In genomic region chr17:62653002-62653830, GRCh38 we compare ENCODE assay signal across 8 cellular contexts. TPM values are rescaled to one million over a fixed set of nuclear protein-coding genes. Genes with fewer than 3 reads are reported as not detected.
DNase-seq lines count a peak whose midpoint lies in the region; ATAC-seq and TF ChIP-seq lines count a peak whose summit lies in the region.

No MANE protein-coding gene starts in this region.

- H3K27ac Mint-ChIP-seq in H9 = peak overlapping the region; percentile 40 to 94 (median 61); a peak in 5 of 7 replicates
- peak overlapping the region; percentile 30 for H3K27ac Mint-ChIP-seq in activated naive CD4-positive, alpha-beta T cell treated with anti-CD3 and anti-CD28 coated beads, Interleukin-2, amount 50 U/mL, for 24 hours

- H3K79me2 ChIP-seq in H9 (ENCODE audit: insufficient read depth, low read length) (no peaks in the 10 kb centered on the region), MM.1S (ENCODE audit: low read length) (no peaks in the 10 kb centered on the region)

- no peaks in the 10 kb centered on the region for H3K9me3 ChIP-seq in H9 (ENCODE audit: control insufficient read depth, low read depth, low read length)
- no peaks in the 10 kb centered on the region for H3K9me3 ChIP-seq in MM.1S (replicated peaks; ENCODE audit: insufficient read depth, low read length)
- H3K9me3 ChIP-seq in right atrium auricular region = no peaks in the 10 kb centered on the region

- peak overlapping the region; percentile 25 for H3K9ac ChIP-seq in H9 (ENCODE audit: extremely low read depth, insufficient read length, low read length)
- peak overlapping the region; percentile 27; the same call in 1 of the 2 replicates for H3K9ac ChIP-seq in MM.1S (ENCODE audit: low read length)

- H2BK120ac ChIP-seq in H9 (ENCODE audit: low read depth, low read length, poor library complexity, severe bottlenecking) = peak overlapping the region; percentile 74

- DNase-seq in EH (ENCODE audit: low read depth) = peak; percentile 75
- DNase-seq in H9 = peak; percentile 95
- DNase-seq in MM.1S = peak; percentile 34
- peak; percentile 78 for DNase-seq in right atrium auricular region (ENCODE audit: low spot score)
- DNase-seq in retina = peak; percentile 81
- no peak for DNase-seq in LoVo (ENCODE audit: low spot score)

- H2AK5ac ChIP-seq in H9 (ENCODE audit: insufficient read length, low read length) = no peak overlapping the region

- H3K4me2 ChIP-seq in H9 (ENCODE audit: insufficient read depth, insufficient read length, low read length) (peak overlapping the region; percentile 50), MM.1S (ENCODE audit: low read depth, low read length) (peak overlapping the region; percentile 93)

- H3K4ac ChIP-seq in H9 (ENCODE audit: low read depth, low read length) = no peak overlapping the region

- H4K8ac ChIP-seq in H9 (replicated peaks; ENCODE audit: insufficient read length, low read depth, low read length) = no peak overlapping the region

- H3K79me1 ChIP-seq in H9 (ENCODE audit: insufficient read depth, low read depth, low read length, poor library complexity, severe bottlenecking) = no peaks in the 10 kb centered on the region

- H3K9me2 ChIP-seq in MM.1S (replicated peaks; ENCODE audit: insufficient read depth, low read length) = no peaks in the 10 kb centered on the region

- H3K4me1 Mint-ChIP-seq in H9 = peaks cover 22 to 37% of the 10 kb centered on the region in 2 experiments
- peaks cover 28% of the 10 kb centered on the region for H3K4me1 Mint-ChIP-seq in activated naive CD4-positive, alpha-beta T cell treated with anti-CD3 and anti-CD28 coated beads, Interleukin-2, amount 50 U/mL, for 24 hours

- no peak overlapping the region for H4K91ac ChIP-seq in H9 (ENCODE audit: insufficient read length, low read depth, low read length)

- H3K4me3 ChIP-seq in MM.1S (ENCODE audit: low read length) (peak overlapping the region; percentile 65), right atrium auricular region (peak overlapping the region; percentile 33 to 55)

- no peak overlapping the region for H3T11ph ChIP-seq in H9 (ENCODE audit: low read length)

- H3K27ac ChIP-seq in H9 (ENCODE audit: insufficient read length, low read depth, low read length) = no peak overlapping the region
- H3K27ac ChIP-seq in MM.1S (ENCODE audit: low read length) = no peak overlapping the region
- peak overlapping the region; percentile 48 to 73 for H3K27ac ChIP-seq in right atrium auricular region

- no peaks in the 10 kb centered on the region for H3F3A ChIP-seq in MM.1S (ENCODE audit: insufficient read depth, low read length)

- no peak overlapping the region for H4K5ac ChIP-seq in H9 (ENCODE audit: insufficient read length, low read depth, low read length)

- H2BK5ac ChIP-seq in H9 (ENCODE audit: insufficient read length, low read length) = no peak overlapping the region

- H3K23me2 ChIP-seq in H9 (ENCODE audit: insufficient read length, low read depth, low read length, poor library complexity, severe bottlenecking) = peaks cover 11% of the 10 kb centered on the region

- H2BK12ac ChIP-seq in H9 (ENCODE audit: insufficient read length, low read depth, low read length) = peak overlapping the region; percentile 48

- H3K27me3 Mint-ChIP-seq in H9 (ENCODE audit: low read depth) = peaks cover 21% of the 10 kb centered on the region
- H3K27me3 Mint-ChIP-seq in activated naive CD4-positive, alpha-beta T cell treated with anti-CD3 and anti-CD28 coated beads, Interleukin-2, amount 50 U/mL, for 24 hours = peaks cover 1% of the 10 kb centered on the region

- peak overlapping the region; percentile 90 for H3K18ac ChIP-seq in H9 (ENCODE audit: insufficient read length, low read depth, low read length)

- ATAC-seq in SK-N-SH treated with all-trans-retinoic acid at 6 μM for 48 hours = peak; percentile 70

- H2BK15ac ChIP-seq in H9 (ENCODE audit: low read depth, low read length) = no peak overlapping the region

- H4K20me1 ChIP-seq in H9 (ENCODE audit: control insufficient read depth, insufficient read depth, insufficient read length) = no peaks in the 10 kb centered on the region
- H4K20me1 ChIP-seq in MM.1S (ENCODE audit: insufficient read depth, low read length) = no peaks in the 10 kb centered on the region

- peak overlapping the region; percentile 86 for H3K14ac ChIP-seq in H9 (ENCODE audit: insufficient read depth, low read length)

- no peak overlapping the region for H3K56ac ChIP-seq in H9 (ENCODE audit: insufficient read length, low read depth, low read length)

- H2BK20ac ChIP-seq in H9 (ENCODE audit: low read depth, low read length, poor library complexity, severe bottlenecking) = no peak overlapping the region

- no peaks in the 10 kb centered on the region for H3K36me3 ChIP-seq in MM.1S (replicated peaks; ENCODE audit: insufficient read depth, low read length)
- no peaks in the 10 kb centered on the region for H3K36me3 ChIP-seq in right atrium auricular region

- no peaks in the 10 kb centered on the region; the same call in 1 of the 2 replicates for H3K27me3 ChIP-seq in H9 (ENCODE audit: insufficient read depth, low read length)
- H3K27me3 ChIP-seq in MM.1S (replicated peaks; ENCODE audit: insufficient read depth, low read length) = peaks cover 10% of the 10 kb centered on the region
- no peaks in the 10 kb centered on the region for H3K27me3 ChIP-seq in right atrium auricular region

- no CpG with 5 or more reads among the region's 30 CpGs for WGBS in H9 (ENCODE audit: extremely low coverage, insufficient read length, low lambda C conversion rate)

- H3K4me3 Mint-ChIP-seq in H9 = peak overlapping the region; percentile 73 to 84
- H3K4me3 Mint-ChIP-seq in activated naive CD4-positive, alpha-beta T cell treated with anti-CD3 and anti-CD28 coated beads, Interleukin-2, amount 50 U/mL, for 24 hours = peak overlapping the region; percentile 81

- TF ChIP-seq CTCF in H9 (conservative IDR thresholded peaks at IDR 0.05) = no peak
- TF ChIP-seq CTCF in MM.1S (IDR thresholded peaks at IDR 0.05; ENCODE audit: low read length) = no peak
- TF ChIP-seq CTCF in right atrium auricular region (IDR thresholded peaks at IDR 0.05) = no peak

- no peaks in the 10 kb centered on the region; the same call in 1 of the 2 replicates for H3K4me1 ChIP-seq in H9 (ENCODE audit: insufficient read depth, low read length)
- H3K4me1 ChIP-seq in MM.1S (ENCODE audit: low read length) = no peaks in the 10 kb centered on the region
- H3K4me1 ChIP-seq in right atrium auricular region = peaks cover 0 to 42% of the 10 kb centered on the region in 2 donors

- peaks cover 3 to 5% (median 4%) of the 10 kb centered on the region in 3 experiments; a peak in 4 of 7 replicates for H3K36me3 Mint-ChIP-seq in H9 (ENCODE audit: insufficient read depth in 1 of 3, low read depth in 3 of 3)
- no peaks in the 10 kb centered on the region for H3K36me3 Mint-ChIP-seq in activated naive CD4-positive, alpha-beta T cell treated with anti-CD3 and anti-CD28 coated beads, Interleukin-2, amount 50 U/mL, for 24 hours

- H3K23ac ChIP-seq in H9 (ENCODE audit: insufficient read length, low read depth, low read length) = no peak overlapping the region

- H2AFZ ChIP-seq in H9 (ENCODE audit: low read length) = no peak overlapping the region
- H2AFZ ChIP-seq in MM.1S (ENCODE audit: low read length) = peak overlapping the region; percentile 77

- no peaks in the 10 kb centered on the region; a peak in 1 of 5 replicates for H3K9me3 Mint-ChIP-seq in H9
- no peaks in the 10 kb centered on the region for H3K9me3 Mint-ChIP-seq in activated naive CD4-positive, alpha-beta T cell treated with anti-CD3 and anti-CD28 coated beads, Interleukin-2, amount 50 U/mL, for 24 hours

TF ChIP-seq in SK-N-SH treated with all-trans-retinoic acid at 6 μM for 48 hours, 23 proteins besides CTCF, POLR2A, EP300 and RAD21:
- TF ChIP-seq BACH2 (CRISPR knock-in tag; IDR thresholded peaks at IDR 0.05; ENCODE audit: borderline replicate concordance) (no peak), RARB (CRISPR knock-in tag; IDR thresholded peaks at IDR 0.05) (no peak), ARNTL (CRISPR knock-in tag; IDR thresholded peaks at IDR 0.05; ENCODE audit: borderline replicate concordance, low read depth) (no peak), CSRNP3 (CRISPR knock-in tag; IDR thresholded peaks at IDR 0.05) (no peak), CSDC2 (CRISPR knock-in tag; IDR thresholded peaks at IDR 0.05) (no peak), ZFP3 (CRISPR knock-in tag; IDR thresholded peaks at IDR 0.05) (0 out of 2 replicates have a peak, but pooled peaks have one; percentile 15), ZNF8 (CRISPR knock-in tag; IDR thresholded peaks at IDR 0.05) (no peak), ZFP30 (CRISPR knock-in tag; IDR thresholded peaks at IDR 0.05) (no peak), ZNF70 (CRISPR knock-in tag; IDR thresholded peaks at IDR 0.05) (0 out of 2 replicates have a peak, but pooled peaks have one; percentile 24), GLIS3 (CRISPR knock-in tag; IDR thresholded peaks at IDR 0.05) (peak; percentile 50; the same call in 1 of the 2 replicates)

RNA-seq across cellular contexts. Expression of gene MRC2, which starts 25.7 kb away (rescaled TPM):
- total RNA-seq in H9 (2021) = 18.7 and 21.6 TPM in 2 replicates
- total RNA-seq in right atrium auricular region = 10 to 100 TPM; 43.8 to 46.7 TPM

Comparison
In these comparisons a context has a peak if more than half of its experiments do, and no peak if none do; other contexts are left out.
1. H3K27ac ChIP-seq: peak in right atrium auricular region (2 of 2); none in H9 (single experiment) and MM.1S (single experiment).